ENCODE assay signal across 8 cellular contexts in the genomic region with DNA sequence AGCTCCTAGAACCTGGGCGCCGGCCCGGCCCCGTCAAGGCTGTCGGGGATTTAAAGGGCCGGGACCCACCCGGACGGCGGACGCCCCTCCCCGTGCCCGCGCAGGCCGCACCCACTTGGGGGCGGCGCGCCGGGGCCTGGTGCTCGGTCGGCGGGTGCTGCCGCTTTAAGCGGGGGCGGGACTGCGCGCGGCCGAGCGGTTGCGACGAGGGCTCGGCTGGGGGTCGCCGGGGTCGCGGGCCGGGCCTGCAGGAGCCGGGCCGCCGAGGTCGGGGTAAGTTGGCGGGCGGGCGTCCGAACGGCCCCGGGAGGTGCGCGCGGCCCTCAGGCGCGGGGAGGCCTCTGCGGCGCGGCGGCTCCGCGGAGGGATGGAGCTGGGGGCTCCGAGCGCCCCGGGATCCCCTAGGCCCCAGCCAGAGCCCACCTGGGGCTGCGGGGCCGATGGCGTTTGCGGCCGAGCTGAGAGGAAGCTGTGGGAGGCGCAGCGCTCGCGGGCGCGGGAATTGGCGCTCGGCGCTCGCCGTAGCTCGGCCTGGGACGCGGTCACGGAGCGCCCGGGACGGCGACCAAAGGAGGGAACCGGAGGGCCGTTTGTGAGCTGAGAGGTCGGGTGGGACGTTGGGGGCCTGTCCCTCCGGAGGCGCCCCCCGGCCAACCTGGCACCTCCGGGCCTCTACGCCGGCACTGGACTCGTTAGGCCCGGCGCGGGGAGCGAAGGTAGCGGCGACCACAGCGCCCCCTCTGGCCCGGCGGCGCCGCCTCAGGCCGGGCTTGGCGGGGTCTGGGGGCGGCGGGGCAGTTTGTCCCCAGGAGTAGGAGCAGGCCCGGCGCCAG. TPM values are rescaled to one million over a fixed set of nuclear protein-coding genes. Genes with fewer than 3 reads are reported as not detected.
DNase-seq lines count a peak whose midpoint lies in the region; ATAC-seq, FAIRE-seq and TF ChIP-seq lines count a peak whose summit lies in the region.

TRRAP (plus strand) TSS at position 168 of the 833 bp plus-strand sequence. CDS start 2,619 bp downstream, outside the sequence.

- no peaks in the 10 kb centered on the region for H3K9me1 ChIP-seq in endothelial cell of umbilical vein (replicated peaks; ENCODE audit: control insufficient read depth, extremely low read depth, insufficient read depth, low read length)

- H3K27ac ChIP-seq in endothelial cell of umbilical vein (ENCODE audit: insufficient read depth, low read depth, low read length) = peak within 1 kb of the TSS; percentile 82

- peaks cover 34% of the 10 kb centered on the region for H3K79me2 ChIP-seq in endothelial cell of umbilical vein (ENCODE audit: control insufficient read depth, insufficient read depth, low read length)

- H3K4me3 ChIP-seq in BJ (ENCODE audit: low read depth, low read length) (peak within 1 kb of the TSS; percentile 87), endothelial cell of umbilical vein (replicated peaks in 1 of 3; ENCODE audit: insufficient read depth in 1 of 3, low read depth in 1 of 3, low read length in 3 of 3) (peak within 1 kb of the TSS; percentile 93 to 100 (median 99))

- TF ChIP-seq CTCF in BJ (IDR thresholded peaks at IDR 0.05; ENCODE audit: insufficient read depth, low read depth, low read length) (peak; percentile 67), endothelial cell of umbilical vein (IDR thresholded peaks at IDR 0.05; ENCODE audit: extremely low read depth in 1 of 2, insufficient read depth in 1 of 2, low read depth in 1 of 2, low read length in 2 of 2) (peak; percentile 76 to 91)

- dilution Hi-C loops in endothelial cell of umbilical vein (cut with MboI; ENCODE audit: extremely low pct_ligation_motif_present, low sequenced_read_pairs) = no loop called here

- BruUV-seq in endothelial cell of umbilical vein (replicated peaks; lab: Mats Ljungman, UMichigan) = TSS peak; percentile 91

- H4K20me1 ChIP-seq in endothelial cell of umbilical vein (replicated peaks; ENCODE audit: control insufficient read depth, extremely low read depth, insufficient read depth, low read length) = peaks cover 2% of the 10 kb centered on the region

- H3K36me3 ChIP-seq in BJ (ENCODE audit: control insufficient read depth, insufficient read depth, low read length) (peaks cover 8% of the 10 kb centered on the region), endothelial cell of umbilical vein (ENCODE audit: control insufficient read depth in 2 of 2, extremely low read depth in 1 of 2, insufficient read depth in 2 of 2, low read length in 2 of 2) (peaks cover 2 to 6% of the 10 kb centered on the region in 2 experiments)

- peak; percentile 26 for TF ChIP-seq POLR2A in endothelial cell of umbilical vein (IDR thresholded peaks at IDR 0.05; ENCODE audit: low read depth, low read length)

- H3K4me1 ChIP-seq in endothelial cell of umbilical vein (ENCODE audit: control insufficient read depth, extremely low read depth, insufficient read depth, low read length) = peaks cover 8% of the 10 kb centered on the region

- H3K27me3 ChIP-seq in BJ (ENCODE audit: control insufficient read depth, insufficient read depth, low read length) (no peaks in the 10 kb centered on the region), endothelial cell of umbilical vein (ENCODE audit: control insufficient read depth in 2 of 2, insufficient read depth in 2 of 2, low read length in 2 of 2) (no peaks in the 10 kb centered on the region)

- intact Hi-C loops in endothelial cell of umbilical vein (cut with micrococcal nuclease) = no loop called here

- POLR2A ChIA-PET in BJ (lab: Charles Lee) (interaction anchor here (0.6 kb wide), 2 partner anchors 25 to 672 kb away, joined by 5 to 11 read pairs; no protein-coding TSS in a partner anchor), endothelial cell of umbilical vein (lab: Charles Lee) (no interaction called here)

- FAIRE-seq in endothelial cell of umbilical vein (lab: Jason Lieb, UNC) = peak; percentile 57

- H3K9ac ChIP-seq in endothelial cell of umbilical vein (replicated peaks; ENCODE audit: extremely low read depth, insufficient read depth, low read length) = peak within 1 kb of the TSS; percentile 98

- ATAC-seq in GM18909 (IDR thresholded peaks at IDR 0.05; ENCODE audit: poor library complexity, unreplicated experiment) = peak; percentile 70
- ATAC-seq in HG03175 (IDR thresholded peaks at IDR 0.05; ENCODE audit: unreplicated experiment) = peak; percentile 70

- peak within 1 kb of the TSS; percentile 99 for H3K4me2 ChIP-seq in endothelial cell of umbilical vein (ENCODE audit: insufficient read depth, low read length)

- CTCF ChIA-PET in BJ (lab: Yijun Ruan, JAX) = interaction anchor here (0.6 to 3.3 kb wide), 21 partner anchors 8 to 446 kb away, joined by 3 to 23 read pairs (median 5); no protein-coding TSS in a partner anchor
- CTCF ChIA-PET in endothelial cell of umbilical vein (lab: Charles Lee) = interaction anchor here (0.5 to 1.9 kb wide), 8 partner anchors 8 to 523 kb away, joined by 3 to 8 read pairs (median 4); no protein-coding TSS in a partner anchor

- DNase-seq in BJ (ENCODE audit: low read depth) = no peak
- peak; percentile 49 for DNase-seq in NCI-H774 (lab: John Stamatoyannopoulos, UW)
- peak; percentile 91 for DNase-seq in activated CD8-positive, alpha-beta memory T cell treated with anti-CD3 and anti-CD28 coated beads, Interleukin-2, amount 50 U/mL, for 48 hours
- peak; percentile 65 for DNase-seq in endothelial cell of umbilical vein (ENCODE audit: low read depth, low spot score)
- peak; percentile 49 for DNase-seq in middle frontal gyrus (ENCODE audit: extremely low spot score, low spot score)
- peak; percentile 57 to 73 for DNase-seq in stimulated activated CD8-positive, alpha-beta memory T cell treated with anti-CD3 and anti-CD28 coated beads, Interleukin-2, amount 100 ng/mL, for 48 hours (ENCODE audit: low read depth in 2 of 2)

- H2AFZ ChIP-seq in endothelial cell of umbilical vein (ENCODE audit: low read depth, low read length) = peak within 1 kb of the TSS; percentile 94

- H3K9me3 ChIP-seq in endothelial cell of umbilical vein (replicated peaks; ENCODE audit: control insufficient read depth, insufficient read depth, low read length) = no peaks in the 10 kb centered on the region

TF ChIP-seq in endothelial cell of umbilical vein, 7 proteins besides CTCF, POLR2A, EP300 and RAD21:
- TF ChIP-seq JUN (IDR thresholded peaks at IDR 0.05; ENCODE audit: borderline replicate concordance, insufficient read depth, insufficient read length, low read depth) = no peak
- no peak for TF ChIP-seq GATA2 (IDR thresholded peaks at IDR 0.05; ENCODE audit: insufficient read depth, insufficient read length, low read depth, low read length)
- peak; percentile 56 for TF ChIP-seq POLR2AphosphoS5 (IDR thresholded peaks at IDR 0.05; ENCODE audit: insufficient read depth, low read depth, low read length)
- no peak for TF ChIP-seq MAX (IDR thresholded peaks at IDR 0.05; ENCODE audit: insufficient read depth, insufficient read length)

RNA-seq across cellular contexts. Expression of gene TRRAP, which starts in this region (rescaled TPM):
- 11.8 and 17.2 TPM in 2 replicates for polyA plus RNA-seq in BJ (2011; rRNA removed)
- polyA minus RNA-seq in BJ (2011; rRNA and poly(A)+ RNA removed) = 35.6 and 41.3 TPM in 2 replicates
- total RNA-seq in endothelial cell of umbilical vein = 39.8 and 45.8 TPM in 2 replicates
- 19.4 and 21.8 TPM in 2 replicates for polyA plus RNA-seq in endothelial cell of umbilical vein
- polyA plus RNA-seq in endothelial cell of umbilical vein (2011; cell fraction: cytosol; rRNA removed) = 21.0 and 22.2 TPM in 2 replicates
- 51.0 and 56.4 TPM in 2 replicates for polyA plus RNA-seq in endothelial cell of umbilical vein (2011; cell fraction: nucleus; rRNA removed)
- polyA plus RNA-seq in endothelial cell of umbilical vein (2012) = 20.4 and 23.6 TPM in 2 replicates
- 64.6 and 76.9 TPM in 2 replicates for polyA minus RNA-seq in endothelial cell of umbilical vein
- 27.4 TPM for polyA minus RNA-seq in endothelial cell of umbilical vein (2011; cell fraction: cytosol; rRNA and poly(A)+ RNA removed)
- polyA minus RNA-seq in endothelial cell of umbilical vein (2011; cell fraction: nucleus; rRNA and poly(A)+ RNA removed) = 84.0 and 89.3 TPM in 2 replicates
